Comparison of ENCODE assay signal across 8 cellular contexts in genomic region chr14:64764641-64765520, GRCh38.
DNase-seq lines count a peak whose midpoint lies in the region; ATAC-seq and TF ChIP-seq lines count a peak whose summit lies in the region.

No MANE protein-coding gene starts in this region.

- peak; percentile 50 for ATAC-seq in HG02763 (IDR thresholded peaks at IDR 0.05; ENCODE audit: unreplicated experiment)
- ATAC-seq in lung (ENCODE audit: insufficient read depth, low FRiP score) = peak; percentile 55
- no peak for ATAC-seq in GM18519 (IDR thresholded peaks at IDR 0.05; ENCODE audit: low FRiP score, unreplicated experiment)

- H3K27ac ChIP-seq in dorsolateral prefrontal cortex = peak overlapping the region in 54 of 59 donors; percentile 34 to 93 (median 82)
- H3K27ac ChIP-seq in lung (ENCODE audit: low read depth in 1 of 2, low read length in 1 of 2) = no peak overlapping the region

- no peaks in the 10 kb centered on the region for H3K9me3 ChIP-seq in lung (ENCODE audit: control insufficient read depth in 2 of 2, insufficient read depth in 1 of 2, low read length in 1 of 2)

- 28 to 29% methylated on average over 29 of the region's 29 CpGs for whole genome bisulfite sequencing in lung, 2 donors

- peak; percentile 65 to 97 (median 89) for TF ChIP-seq CTCF in dorsolateral prefrontal cortex (IDR thresholded peaks at IDR 0.05 in 54 of 56, conservative IDR thresholded peaks at IDR 0.05 in 2 of 56; ENCODE audit: low read depth in 1 of 56, partially characterized antibody in 56 of 56)
- TF ChIP-seq CTCF in lung (IDR thresholded peaks at IDR 0.05; ENCODE audit: control extremely low read depth, extremely low read depth) = peak; percentile 73

- peak overlapping the region in 58 of 59 donors; percentile 8 to 66 (median 44) for H3K4me3 ChIP-seq in dorsolateral prefrontal cortex
- H3K4me3 ChIP-seq in lung = no peak overlapping the region

- intact Hi-C loops in dorsolateral prefrontal cortex (cut with DNase I) = loop anchor here (1.0 to 10.0 kb wide), 5 partner anchors 60 to 260 kb away; partner anchors contain the start of genes HSPA2 (in 2 of the 2), PPP1R36 (in 2 of the 2), ZBTB1 (in 1 of the 2) and ZBTB25 (in 1 of the 2)

- H3K27me3 ChIP-seq in dorsolateral prefrontal cortex (no peaks in the 10 kb centered on the region), lung (ENCODE audit: control insufficient read depth, insufficient read depth) (no peaks in the 10 kb centered on the region)

- peaks cover 6 to 7% of the 10 kb centered on the region in 2 donors for H3K4me1 ChIP-seq in lung (ENCODE audit: control insufficient read depth in 2 of 2, insufficient read depth in 2 of 2, low read length in 2 of 2)

- H3K36me3 ChIP-seq in lung (ENCODE audit: control insufficient read depth in 2 of 2, insufficient read depth in 2 of 2, low read length in 2 of 2) = no peaks in the 10 kb centered on the region

- DNase-seq in DMS 273 treated with DMSO at 0.1 percent for 48 hours (lab: John Stamatoyannopoulos, UW) (peak; percentile 57), NCI-H526 (lab: John Stamatoyannopoulos, UW) (peak; percentile 21 to 80), dorsolateral prefrontal cortex (peak; percentile 51 to 86 (median 67)), lung (ENCODE audit: low spot score) (peak; percentile 63)
- DNase-seq in activated CD4-positive, alpha-beta T cell treated with anti-CD3 and anti-CD28 coated beads, Interleukin-2, amount 50 U/mL, for 48 hours = peak; percentile 69 to 74
- DNase-seq in stimulated activated CD4-positive, alpha-beta T cell treated with anti-CD3 and anti-CD28 coated beads, TNF-alpha, amount 100 ng/mL, for 24 hours (ENCODE audit: low read depth in 3 of 3) = peak; percentile 30 to 60 (median 46)

Comparison
In these comparisons a context has a peak if more than half of its experiments do, and no peak if none do; other contexts are left out.
1. H3K27ac ChIP-seq: peak in dorsolateral prefrontal cortex (54 of 59); none in lung (0 of 2).
2. Peak in every context shown above with its lines, with median percentiles within 50 percentile points of each other: DNase-seq.